In the genomic region with DNA sequence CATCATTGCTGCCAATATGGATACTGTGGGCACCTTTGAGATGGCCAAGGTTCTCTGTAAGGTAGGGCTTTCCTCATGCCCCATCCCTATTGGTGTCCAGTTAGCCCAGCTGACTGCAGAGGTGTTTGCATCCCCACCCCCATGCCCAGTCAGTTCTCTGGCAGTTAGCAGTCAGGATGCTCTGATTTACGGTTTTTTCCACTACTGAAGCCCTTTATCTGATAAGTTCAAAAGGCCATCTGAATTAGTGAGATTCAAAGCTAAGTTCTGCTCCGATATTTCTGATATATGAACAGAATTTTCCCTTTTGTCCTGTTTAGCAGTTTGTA, we compare ENCODE assay signal across 8 cellular contexts. TPM values are rescaled to one million over a fixed set of nuclear protein-coding genes. Genes with fewer than 3 reads are reported as not detected.
DNase-seq lines count a peak whose midpoint lies in the region; ATAC-seq and TF ChIP-seq lines count a peak whose summit lies in the region.

No MANE protein-coding gene starts in this region.

- DNase-seq in Calu3 (no peak), endodermal cell (peak; percentile 42), NCI-H2029 (lab: John Stamatoyannopoulos, UW) (no peak), germinal center (ENCODE audit: low spot score) (no peak), DMS 273 treated with DMSO at 0.1 percent for 48 hours (lab: John Stamatoyannopoulos, UW) (no peak)

- WGBS in endodermal cell (ENCODE audit: insufficient coverage in 1 of 2, insufficient read length in 1 of 2), 2 experiments: 93 to 100% methylated on average over 1 to 2 of the region's 2 CpGs

- H3K9me3 Mint-ChIP-seq in Calu3 (ENCODE audit: low read depth, unreplicated experiment): no peaks in the 10 kb centered on the region
- H3K9me3 Mint-ChIP-seq in endodermal cell: no peaks in the 10 kb centered on the region

- H3K79me2 ChIP-seq in OCI-LY3 (ENCODE audit: low read length) (peaks cover 39% of the 10 kb centered on the region), parathyroid adenoma (peaks cover 8% of the 10 kb centered on the region)

- ATAC-seq in HG02970 (IDR thresholded peaks at IDR 0.05; ENCODE audit: low FRiP score, unreplicated experiment): no peak

- H3K27me3 Mint-ChIP-seq in Calu3 (ENCODE audit: unreplicated experiment) (no peaks in the 10 kb centered on the region), endodermal cell (ENCODE audit: insufficient read depth) (no peaks in the 10 kb centered on the region)

- H3K27me3 ChIP-seq in OCI-LY3 (ENCODE audit: low read depth, low read length) (no peaks in the 10 kb centered on the region), endodermal cell (ENCODE audit: control insufficient read depth, insufficient read depth, low read length, poor library complexity, severe bottlenecking) (no peaks in the 10 kb centered on the region), parathyroid adenoma (ENCODE audit: control insufficient read depth, insufficient read depth, low read length) (no peaks in the 10 kb centered on the region)

- no peaks in the 10 kb centered on the region for H3K9me3 ChIP-seq in OCI-LY3 (ENCODE audit: insufficient read depth, low read length)
- H3K9me3 ChIP-seq in endodermal cell (ENCODE audit: control insufficient read depth, low read length): no peaks in the 10 kb centered on the region
- H3K9me3 ChIP-seq in parathyroid adenoma (ENCODE audit: control insufficient read depth, low read length): no peaks in the 10 kb centered on the region

- H3K4me3 Mint-ChIP-seq in Calu3 (ENCODE audit: low read depth, unreplicated experiment) (peak overlapping the region; percentile 83), endodermal cell (peak overlapping the region; percentile 91)

- H3K4me1 Mint-ChIP-seq in Calu3 (ENCODE audit: low read depth, unreplicated experiment) (peaks cover 24% of the 10 kb centered on the region), endodermal cell (peaks cover 17% of the 10 kb centered on the region)

- BruUV-seq in Calu3 (replicated peaks; lab: Mats Ljungman, UMichigan): no TSS peak

- CTCF ChIA-PET in Calu3 (lab: Charles Lee): no interaction called here

- peaks cover 55% of the 10 kb centered on the region for H3K36me3 Mint-ChIP-seq in Calu3 (ENCODE audit: insufficient read depth, unreplicated experiment)
- peaks cover 34% of the 10 kb centered on the region for H3K36me3 Mint-ChIP-seq in endodermal cell (ENCODE audit: low read depth)

- H3K4me2 ChIP-seq in OCI-LY3 (ENCODE audit: low read length) (peak overlapping the region; percentile 88), parathyroid adenoma (ENCODE audit: low read length) (peak overlapping the region; percentile 98)

- H3K27ac Mint-ChIP-seq in Calu3 (ENCODE audit: unreplicated experiment): no peak overlapping the region
- no peak overlapping the region for H3K27ac Mint-ChIP-seq in endodermal cell

- H4K20me1 ChIP-seq in OCI-LY3 (ENCODE audit: insufficient read depth, low read length): no peaks in the 10 kb centered on the region

- H3K4me1 ChIP-seq in OCI-LY3 (ENCODE audit: low read length): peaks cover 13% of the 10 kb centered on the region
- peaks cover 8% of the 10 kb centered on the region for H3K4me1 ChIP-seq in endodermal cell (ENCODE audit: control insufficient read depth, insufficient read depth, low read length)
- H3K4me1 ChIP-seq in parathyroid adenoma: peaks cover 56% of the 10 kb centered on the region

- intact Hi-C loops in Calu3 (cut with micrococcal nuclease; ENCODE audit: unreplicated experiment): no loop called here

- H3K9ac ChIP-seq in OCI-LY3 (ENCODE audit: low read length) (peak overlapping the region; percentile 75; the same call in 1 of the 2 replicates), endodermal cell (ENCODE audit: extremely low read depth, low read length, poor library complexity, severe bottlenecking) (no peak overlapping the region), parathyroid adenoma (no peak overlapping the region)

- H3K27ac ChIP-seq in OCI-LY3 (ENCODE audit: low read length): no peak overlapping the region; the same call in 1 of the 2 replicates
- no peak overlapping the region for H3K27ac ChIP-seq in endodermal cell (ENCODE audit: low read depth, low read length)
- H3K27ac ChIP-seq in parathyroid adenoma: peak overlapping the region; percentile 98

- TF ChIP-seq CTCF in Calu3 (IDR thresholded peaks at IDR 0.05; ENCODE audit: unreplicated experiment) (no peak), OCI-LY3 (IDR thresholded peaks at IDR 0.05; ENCODE audit: low read depth, low read length) (no peak), endodermal cell (conservative IDR thresholded peaks at IDR 0.05) (no peak), parathyroid adenoma (IDR thresholded peaks at IDR 0.05) (no peak)

- peaks cover 25% of the 10 kb centered on the region for H3K36me3 ChIP-seq in OCI-LY3 (replicated peaks; ENCODE audit: low read depth, low read length)
- peaks cover 39% of the 10 kb centered on the region for H3K36me3 ChIP-seq in endodermal cell (ENCODE audit: control insufficient read depth, insufficient read depth, low read length)
- H3K36me3 ChIP-seq in parathyroid adenoma (ENCODE audit: control insufficient read depth, insufficient read depth, low read length): peaks cover 2% of the 10 kb centered on the region

- H2AFZ ChIP-seq in OCI-LY3 (ENCODE audit: low read depth, low read length): no peak overlapping the region
- H2AFZ ChIP-seq in parathyroid adenoma: peak overlapping the region; percentile 68

- H3K4me3 ChIP-seq in OCI-LY3 (ENCODE audit: low read length) (peak overlapping the region; percentile 83), endodermal cell (ENCODE audit: low read length) (peak overlapping the region; percentile 96), parathyroid adenoma (ENCODE audit: low read depth, low read length) (peak overlapping the region; percentile 100)

RNA-seq across cellular contexts. Expression of a gene that starts 0.8 kb away (rescaled TPM):
- total RNA-seq in Calu3 (2022) (61.3 and 63.4 TPM in 2 replicates), endodermal cell (10 to 100 TPM; 56.1 to 63.1 TPM)
- polyA plus RNA-seq in endodermal cell (2013, experiment 1 of 2): 51.6 TPM
- 43.4 TPM for polyA plus RNA-seq in endodermal cell (2013, experiment 2 of 2)

RNA-seq across cellular contexts. Expression of a gene that starts 1.3 kb away (rescaled TPM):
- total RNA-seq in Calu3 (2022): 192 and 198 TPM in 2 replicates
- total RNA-seq in endodermal cell: 100 to 1,000 TPM; 210 to 267 TPM
- polyA plus RNA-seq in endodermal cell (2013, experiment 1 of 2): 187 TPM
- polyA plus RNA-seq in endodermal cell (2013, experiment 2 of 2): 182 TPM

RNA-seq across cellular contexts. Expression of a gene that starts 8.9 kb away (rescaled TPM):
- 38.3 and 40.4 TPM in 2 replicates for total RNA-seq in Calu3 (2022)
- total RNA-seq in endodermal cell: 10 to 100 TPM; 43.4 to 43.5 TPM
- polyA plus RNA-seq in endodermal cell (2013, experiment 1 of 2): 52.0 TPM
- polyA plus RNA-seq in endodermal cell (2013, experiment 2 of 2): 48.5 TPM

RNA-seq across cellular contexts. Expression of a gene that starts 17.6 kb away (rescaled TPM):
- total RNA-seq in Calu3 (2022) (7.4 and 8.9 TPM in 2 replicates), endodermal cell (10 to 100 TPM; 21.0 to 25.0 TPM)
- polyA plus RNA-seq in endodermal cell (2013, experiment 1 of 2): 35.2 TPM
- polyA plus RNA-seq in endodermal cell (2013, experiment 2 of 2): 32.7 TPM

RNA-seq across cellular contexts. Expression of a gene that starts 20.2 kb away (rescaled TPM):
- total RNA-seq in Calu3 (2022): 53.2 and 60.8 TPM in 2 replicates
- 10 to 100 TPM; 38.8 to 44.3 TPM for total RNA-seq in endodermal cell
- polyA plus RNA-seq in endodermal cell (2013, experiment 1 of 2): 43.0 TPM
- polyA plus RNA-seq in endodermal cell (2013, experiment 2 of 2): 44.3 TPM
